13 cellular contexts compared by ENCODE assay signal in the genomic region with DNA sequence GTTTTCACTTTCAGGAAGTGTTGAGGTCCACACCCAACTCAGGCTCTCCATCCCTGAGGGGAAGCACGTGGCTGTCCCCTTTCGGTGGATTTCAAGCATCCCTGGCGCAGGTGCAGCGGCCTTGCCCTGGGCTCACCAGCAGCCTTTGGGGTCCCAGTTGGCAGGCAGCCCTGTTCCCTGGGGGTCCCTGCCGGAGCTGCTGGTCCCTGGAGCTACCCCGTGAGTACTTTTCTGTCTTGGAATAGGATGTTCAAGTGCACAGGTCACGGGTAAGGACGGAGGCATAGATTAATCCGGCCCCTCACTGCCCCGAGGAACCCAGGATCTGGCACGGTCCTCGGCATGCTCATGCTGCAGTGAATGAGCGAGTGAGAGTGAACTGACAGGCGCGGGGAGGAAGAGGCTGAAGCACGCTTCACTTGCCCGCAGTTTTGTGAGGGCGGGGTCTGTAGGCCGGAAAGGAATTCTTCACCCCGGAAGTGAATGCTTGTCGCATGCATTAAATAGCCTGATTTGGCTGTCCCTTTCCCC.
DNase-seq lines count a peak whose midpoint lies in the region; ATAC-seq and TF ChIP-seq lines count a peak whose summit lies in the region.
"Had no signal": no experiment of that assay in that cellular context is flagged by ENCODE, and none has a peak within 500 bp of the region (broad histone marks: within the 10 kb centered on the region; RNA-seq: fewer than 3 reads in every experiment).

No MANE protein-coding gene starts in this region.

- peak overlapping the region; percentile 93 for H2BK120ac ChIP-seq in IMR-90 (ENCODE audit: low read depth, low read length)

- peak overlapping the region; percentile 87 for H2BK20ac ChIP-seq in IMR-90 (ENCODE audit: low read depth, low read length)

- DNase-seq in IMR-90, result no peak
- no peak for DNase-seq in breast epithelium (ENCODE audit: low spot score in 2 of 2)
- no peak for DNase-seq in upper lobe of right lung
- DNase-seq in HuH-7 (ENCODE audit: low spot score), result no peak
- DNase-seq in NCI-H2227 (lab: John Stamatoyannopoulos, UW; ENCODE audit: unreplicated experiment), result no peak
- DNase-seq: activated T-cell treated with anti-CD3 and anti-CD28 coated beads, Interleukin-2, amount 50 U/mL, for 24 hours; amniotic stem cell; foreskin keratinocyte; NCI-H1048; NCI-H226; stimulated activated naive CD4-positive, alpha-beta T cell had no signal

- 0 out of 2 replicates have a peak overlapping the region, but pooled peaks have one; percentile 12 for H3K23ac ChIP-seq in IMR-90 (ENCODE audit: low read depth, low read length)

- POLR2A ChIA-PET in IMR-90 (lab: Charles Lee; ENCODE audit: unreplicated experiment), result interaction anchor here (0.6 kb wide), 2 partner anchors 760 to 807 kb away, joined by 4 to 5 read pairs; no protein-coding TSS in a partner anchor

- H3K4ac ChIP-seq in IMR-90 (ENCODE audit: low read depth, low read length), result peak overlapping the region; percentile 99

- CTCF ChIA-PET in IMR-90 (lab: Yijun Ruan, JAX), result no interaction called here

- intact Hi-C loops in IMR-90 (cut with micrococcal nuclease), result loop anchor here (1.0 to 10.0 kb wide), 2 partner anchors 60 to 1084 kb away; no protein-coding TSS in a partner anchor
- intact Hi-C loops in breast epithelium (cut with DNase I; ENCODE audit: low total_unique reads), result no loop called here
- intact Hi-C loops in upper lobe of right lung (cut with DNase I), result no loop called here

- in situ Hi-C loops in IMR-90 (cut with MboI; ENCODE audit: low sequenced_read_pairs), result no loop called here

- H3K9me1 ChIP-seq in IMR-90 (ENCODE audit: insufficient read depth, low read length), result peaks cover 18% of the 10 kb centered on the region

- H3K79me1 ChIP-seq in IMR-90 (ENCODE audit: low read depth in 1 of 2, low read length in 2 of 2), result peaks cover 7 to 20% of the 10 kb centered on the region in 2 experiments; a peak in 3 of 4 replicates

- peak overlapping the region; percentile 96 for H2BK5ac ChIP-seq in IMR-90 (ENCODE audit: low read depth, low read length, poor library complexity, severe bottlenecking)

- H3K4me3 ChIP-seq in IMR-90 (ENCODE audit: insufficient read depth, low read depth, low read length) (no peak overlapping the region), breast epithelium (peak overlapping the region; percentile 40 to 66 (median 49)), mucosa of rectum (ENCODE audit: low read length in 2 of 2) (peak overlapping the region in 1 of 2 donors; percentile 26), upper lobe of right lung (peak overlapping the region; percentile 23)

- H3K9ac ChIP-seq in IMR-90 (ENCODE audit: low read depth, low read length) (peak overlapping the region; percentile 5; the same call in 1 of the 2 replicates), mucosa of rectum (ENCODE audit: low read depth in 1 of 2, low read length in 2 of 2) (peak overlapping the region in 1 of 2 donors; percentile 27)

- dilution Hi-C loops in IMR-90 (cut with HindIII; ENCODE audit: low sequenced_read_pairs, unreplicated experiment), result no loop called here

- H2AK9ac ChIP-seq in IMR-90 (replicated peaks; ENCODE audit: low read depth, low read length, poor library complexity), result peak overlapping the region; percentile 91

- H3K4me2 ChIP-seq in IMR-90 (ENCODE audit: low read depth, low read length), result peak overlapping the region; percentile 28

- BruUV-seq in IMR-90 (replicated peaks; lab: Mats Ljungman, UMichigan), result no TSS peak

- H3K18ac ChIP-seq in IMR-90 (ENCODE audit: low read depth, low read length), result peak overlapping the region; percentile 99

- H3K4me1 ChIP-seq in IMR-90 (ENCODE audit: control insufficient read depth, insufficient read depth, low read length), result peaks cover 23% of the 10 kb centered on the region
- H3K4me1 ChIP-seq in breast epithelium, result no peaks in the 10 kb centered on the region
- peaks cover 9 to 16% of the 10 kb centered on the region in 2 donors for H3K4me1 ChIP-seq in mucosa of rectum (ENCODE audit: control insufficient read depth in 2 of 2, insufficient read depth in 2 of 2, low read length in 2 of 2)
- H3K4me1 ChIP-seq in upper lobe of right lung, result no peaks in the 10 kb centered on the region

- no peak overlapping the region for H3K56ac ChIP-seq in IMR-90 (ENCODE audit: extremely low read depth, insufficient read depth, low read length)

- TF ChIP-seq POLR2A in IMR-90 (IDR thresholded peaks at IDR 0.05; ENCODE audit: low read depth, low read length) (no peak), breast epithelium (IDR thresholded peaks at IDR 0.05) (no peak)

- peak overlapping the region; percentile 85 to 98; a peak in 3 of 4 replicates for H4K8ac ChIP-seq in IMR-90 (ENCODE audit: low read depth in 2 of 2, low read length in 2 of 2)

- no peaks in the 10 kb centered on the region for H4K20me1 ChIP-seq in IMR-90 (ENCODE audit: insufficient read depth, low read length)

- TF ChIP-seq CTCF in IMR-90 (conservative IDR thresholded peaks at IDR 0.05; ENCODE audit: low read depth, low read length), result no peak
- TF ChIP-seq CTCF in breast epithelium (IDR thresholded peaks at IDR 0.05), result no peak
- TF ChIP-seq CTCF in upper lobe of right lung (IDR thresholded peaks at IDR 0.05), result no peak

- TF ChIP-seq RAD21 in IMR-90 (IDR thresholded peaks at IDR 0.05; ENCODE audit: low read length), result no peak

- H3K27ac ChIP-seq in IMR-90 (ENCODE audit: insufficient read depth, low read length), result peak overlapping the region; percentile 90
- H3K27ac ChIP-seq in breast epithelium, result peak overlapping the region; percentile 40 to 92
- peak overlapping the region; percentile 54 to 73 for H3K27ac ChIP-seq in mucosa of rectum (ENCODE audit: low read depth in 2 of 2, low read length in 2 of 2)
- H3K27ac ChIP-seq in upper lobe of right lung, result peak overlapping the region; percentile 30
- H3K27ac ChIP-seq: foreskin keratinocyte had no signal

- peak overlapping the region; percentile 98 for H2AK5ac ChIP-seq in IMR-90 (ENCODE audit: low read depth, low read length)

- no peaks in the 10 kb centered on the region for H3K36me3 ChIP-seq in IMR-90 (ENCODE audit: control insufficient read depth, insufficient read depth, low read length)
- no peaks in the 10 kb centered on the region for H3K36me3 ChIP-seq in breast epithelium
- H3K36me3 ChIP-seq in mucosa of rectum (ENCODE audit: control insufficient read depth in 2 of 2, insufficient read depth in 2 of 2, low read length in 2 of 2), result no peaks in the 10 kb centered on the region
- no peaks in the 10 kb centered on the region for H3K36me3 ChIP-seq in upper lobe of right lung

- H4K5ac ChIP-seq in IMR-90 (ENCODE audit: low read depth, low read length), result peak overlapping the region; percentile 100

- H3K9me3 ChIP-seq in IMR-90 (ENCODE audit: control insufficient read depth, insufficient read depth, low read length) (no peaks in the 10 kb centered on the region), breast epithelium (no peaks in the 10 kb centered on the region), mucosa of rectum (ENCODE audit: control insufficient read depth in 2 of 2, low read length in 2 of 2) (no peaks in the 10 kb centered on the region), upper lobe of right lung (no peaks in the 10 kb centered on the region)

- H2BK15ac ChIP-seq in IMR-90 (ENCODE audit: low read depth, low read length), result peak overlapping the region; percentile 92; the same call in 2 of the 3 replicates

- H3K27me3 ChIP-seq in IMR-90 (ENCODE audit: control insufficient read depth, insufficient read depth, low read length) (no peaks in the 10 kb centered on the region), breast epithelium (no peaks in the 10 kb centered on the region), mucosa of rectum (ENCODE audit: control insufficient read depth in 2 of 2, insufficient read depth in 2 of 2, low read length in 2 of 2) (no peaks in the 10 kb centered on the region), upper lobe of right lung (no peaks in the 10 kb centered on the region)
- H3K27me3 ChIP-seq: foreskin keratinocyte had no signal

- H2AFZ ChIP-seq in IMR-90 (replicated peaks; ENCODE audit: low read length, poor library complexity), result peak overlapping the region; percentile 76

- peak overlapping the region; percentile 84; the same call in 1 of the 2 replicates for H3K14ac ChIP-seq in IMR-90 (replicated peaks; ENCODE audit: low read depth, low read length)

- 100% methylated on average over 2 of the region's 21 CpGs; no CpG with 5 or more reads in 1 of the 2 experiments for WGBS in IMR-90 (ENCODE audit: extremely low coverage in 2 of 2, insufficient read length in 1 of 2), 2 experiments

- peak overlapping the region; percentile 95 for H4K91ac ChIP-seq in IMR-90 (ENCODE audit: insufficient read depth, low read depth, low read length)

- ATAC-seq in IMR-90 (ENCODE audit: low read depth), result no peak
- ATAC-seq in upper lobe of right lung, result no peak
- ATAC-seq in GM21515 (IDR thresholded peaks at IDR 0.05; ENCODE audit: unreplicated experiment), result no peak
- ATAC-seq: foreskin keratinocyte had no signal

TF ChIP-seq in IMR-90, 13 proteins besides CTCF, POLR2A, EP300 and RAD21 (continues in another document):
- TF ChIP-seq BHLHE40 (IDR thresholded peaks at IDR 0.05; ENCODE audit: low read depth, low read length) (no peak), RCOR1 (IDR thresholded peaks at IDR 0.05; ENCODE audit: insufficient replicate concordance, low read length) (no peak), RFX5 (IDR thresholded peaks at IDR 0.05; ENCODE audit: low read depth, low read length) (no peak), MAFK (IDR thresholded peaks at IDR 0.05; ENCODE audit: low read depth, low read length) (no peak), CHD1 (IDR thresholded peaks at IDR 0.05; ENCODE audit: low read depth, low read length) (no peak), FOS (IDR thresholded peaks at IDR 0.05; ENCODE audit: low read depth, low read length) (no peak), CEBPB (IDR thresholded peaks at IDR 0.05; ENCODE audit: low read depth, low read length) (no peak)
- TF ChIP-seq, protein P1, sequence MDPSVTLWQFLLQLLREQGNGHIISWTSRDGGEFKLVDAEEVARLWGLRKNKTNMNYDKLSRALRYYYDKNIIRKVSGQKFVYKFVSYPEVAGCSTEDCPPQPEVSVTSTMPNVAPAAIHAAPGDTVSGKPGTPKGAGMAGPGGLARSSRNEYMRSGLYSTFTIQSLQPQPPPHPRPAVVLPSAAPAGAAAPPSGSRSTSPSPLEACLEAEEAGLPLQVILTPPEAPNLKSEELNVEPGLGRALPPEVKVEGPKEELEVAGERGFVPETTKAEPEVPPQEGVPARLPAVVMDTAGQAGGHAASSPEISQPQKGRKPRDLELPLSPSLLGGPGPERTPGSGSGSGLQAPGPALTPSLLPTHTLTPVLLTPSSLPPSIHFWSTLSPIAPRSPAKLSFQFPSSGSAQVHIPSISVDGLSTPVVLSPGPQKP (IDR thresholded peaks at IDR 0.05; ENCODE audit: borderline replicate concordance, low read depth, low read length), result no peak

Comparison
In these comparisons a context has a peak if more than half of its experiments do, and no peak if none do; other contexts are left out.
1. H3K27ac ChIP-seq: peak in every context shown above with its lines; median percentile 90 in IMR-90; 66 in breast epithelium; 64 in mucosa of rectum; 30 in upper lobe of right lung.